In the genomic region with DNA sequence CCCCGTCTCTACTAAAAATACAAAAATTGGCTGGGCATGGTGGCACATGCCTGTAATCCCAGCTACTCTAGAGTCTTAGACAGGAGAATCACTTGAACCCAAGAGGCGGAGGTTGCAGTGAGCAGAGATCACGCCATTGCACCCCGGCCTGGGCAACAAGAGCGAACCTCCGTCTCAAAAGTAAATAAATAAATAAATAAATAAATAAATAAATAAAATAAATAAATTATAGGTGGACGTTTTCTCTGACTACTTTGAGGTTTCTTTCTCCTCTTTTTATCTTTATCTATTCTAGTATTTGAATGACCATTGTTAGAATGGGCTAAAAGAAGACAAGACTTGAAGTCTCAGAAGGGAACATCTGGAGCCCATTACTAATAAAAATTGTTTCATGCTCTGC, we compare ENCODE assay signal across 3 cellular contexts. TPM values are rescaled to one million over a fixed set of nuclear protein-coding genes. Genes with fewer than 3 reads are reported as not detected.
"Had no signal": no experiment of that assay in that cellular context is flagged by ENCODE, and none has a peak within 500 bp of the region (broad histone marks: within the 10 kb centered on the region; RNA-seq: fewer than 3 reads in every experiment).

No MANE protein-coding gene starts in this region.

RNA-seq across cellular contexts. Expression of a gene that starts 54.8 kb away (rescaled TPM):
- total RNA-seq: naive thymus-derived CD8-positive, alpha-beta T cell; natural killer cell; natural killer cell treated with Interleukin-12 subunit alpha and Interleukin-12 subunit beta and Interleukin-15 and Interleukin-18, amount 100 ng/mL, for 72 hours had no signal
- polyA plus RNA-seq: naive thymus-derived CD8-positive, alpha-beta T cell had no signal
